23 cellular contexts compared by ENCODE assay signal in genomic region chr5:12399868-12400267, GRCh38.
DNase-seq lines count a peak whose midpoint lies in the region; ATAC-seq and TF ChIP-seq lines count a peak whose summit lies in the region.
"Had no signal": no experiment of that assay in that cellular context is flagged by ENCODE, and none has a peak within 500 bp of the region (broad histone marks: within the 10 kb centered on the region; RNA-seq: fewer than 3 reads in every experiment).

No MANE protein-coding gene starts in this region.

- H3K4me2 ChIP-seq in MM.1S (ENCODE audit: low read depth, low read length) (no peak overlapping the region), GM23248 (ENCODE audit: unreplicated experiment) (no peak overlapping the region)

- 10 to 19% methylated on average over 2 of the region's 2 CpGs for WGBS in GM23248 (ENCODE audit: low coverage in 1 of 2, low lambda C conversion rate in 2 of 2, missing lambda C conversion rate in 2 of 2), 2 experiments

- H3K4me1 ChIP-seq in MM.1S (ENCODE audit: low read length) (peaks cover 8% of the 10 kb centered on the region), RWPE2 (ENCODE audit: insufficient read depth, poor library complexity, severe bottlenecking) (peaks cover 8% of the 10 kb centered on the region), GM23248 (ENCODE audit: insufficient read depth) (no peaks in the 10 kb centered on the region)

- no peaks in the 10 kb centered on the region for H3F3A ChIP-seq in MM.1S (ENCODE audit: insufficient read depth, low read length)
- H3F3A ChIP-seq in GM23248 (ENCODE audit: insufficient read depth) = no peaks in the 10 kb centered on the region

- no peak overlapping the region for H3K4me3 ChIP-seq in MM.1S (ENCODE audit: low read length)
- no peak overlapping the region for H3K4me3 ChIP-seq in RWPE2 (ENCODE audit: severe bottlenecking)
- no peak overlapping the region for H3K4me3 ChIP-seq in epithelial cell of esophagus (ENCODE audit: low read length)
- no peak overlapping the region for H3K4me3 ChIP-seq in GM23248
- H3K4me3 ChIP-seq: MG63 had no signal

- no peak overlapping the region for H3K9ac ChIP-seq in MM.1S (ENCODE audit: low read length)
- no peak overlapping the region for H3K9ac ChIP-seq in GM23248

- H3K27me3 ChIP-seq in MM.1S (replicated peaks; ENCODE audit: insufficient read depth, low read length) (no peaks in the 10 kb centered on the region), RWPE2 (ENCODE audit: insufficient read depth, poor library complexity, severe bottlenecking) (no peaks in the 10 kb centered on the region), GM23248 (replicated peaks; ENCODE audit: insufficient read depth) (no peaks in the 10 kb centered on the region)
- H3K27me3 ChIP-seq: MG63 had no signal

- no peaks in the 10 kb centered on the region for H3K79me2 ChIP-seq in MM.1S (ENCODE audit: low read length)
- H3K79me2 ChIP-seq in GM23248 (ENCODE audit: insufficient read depth) = no peaks in the 10 kb centered on the region

- H3K36me3 ChIP-seq in MM.1S (replicated peaks; ENCODE audit: insufficient read depth, low read length) (no peaks in the 10 kb centered on the region), RWPE2 (ENCODE audit: low read depth) (no peaks in the 10 kb centered on the region), GM23248 (ENCODE audit: low read depth) (no peaks in the 10 kb centered on the region)
- H3K36me3 ChIP-seq: MG63 had no signal

- TF ChIP-seq CTCF in MM.1S (IDR thresholded peaks at IDR 0.05; ENCODE audit: low read length) = no peak
- TF ChIP-seq CTCF in RWPE2 (IDR thresholded peaks at IDR 0.05; ENCODE audit: poor library complexity, severe bottlenecking) = no peak
- TF ChIP-seq CTCF in epithelial cell of esophagus (IDR thresholded peaks at IDR 0.05; ENCODE audit: insufficient read depth, low read depth, low read length, missing control alignments) = no peak

- in situ Hi-C loops in GM23248 (cut with MboI) = no loop called here

- H3K9me3 ChIP-seq in MM.1S (replicated peaks; ENCODE audit: insufficient read depth, low read length) (no peaks in the 10 kb centered on the region), RWPE2 (ENCODE audit: severe bottlenecking) (no peaks in the 10 kb centered on the region), GM23248 (ENCODE audit: low read depth) (no peaks in the 10 kb centered on the region)
- H3K9me3 ChIP-seq: MG63 had no signal

- no peaks in the 10 kb centered on the region for H4K20me1 ChIP-seq in MM.1S (ENCODE audit: insufficient read depth, low read length)
- H4K20me1 ChIP-seq in GM23248 (ENCODE audit: insufficient read depth) = no peaks in the 10 kb centered on the region

- DNase-seq in MM.1S = peak; percentile 86
- DNase-seq in RWPE2 (ENCODE audit: low spot score) = no peak
- DNase-seq in epithelial cell of esophagus (ENCODE audit: low read depth) = peak; percentile 83
- no peak for DNase-seq in GM23248
- no peak for DNase-seq in amygdala (lab: John Stamatoyannopoulos, UW)
- no peak for DNase-seq in NCI-H226
- DNase-seq: Calu3, DMS153, EL, GF-D8, H7, Karpas-422, MG63, NCI-H1092, NCI-H1436, NCI-H2029 treated with DMSO at 0.1 percent for 48 hours, NCI-H345, NCI-H524 treated with DMSO at 0.1 percent for 48 hours, T-cell had no signal

- H3K27ac ChIP-seq in MM.1S (ENCODE audit: low read length) (no peak overlapping the region), RWPE2 (ENCODE audit: poor library complexity, severe bottlenecking) (no peak overlapping the region), GM23248 (no peak overlapping the region)
- H3K27ac ChIP-seq: C4-2B had no signal

- ATAC-seq in HG02678 (IDR thresholded peaks at IDR 0.05; ENCODE audit: unreplicated experiment) (peak; percentile 48), RWPE2 (ENCODE audit: low read depth) (peak; percentile 80), HG02763 (IDR thresholded peaks at IDR 0.05; ENCODE audit: unreplicated experiment) (no peak)
- ATAC-seq: SK-N-SH treated with all-trans-retinoic acid at 6 μM for 48 hours, T-cell had no signal

- H3K9me2 ChIP-seq in MM.1S (replicated peaks; ENCODE audit: insufficient read depth, low read length) = no peaks in the 10 kb centered on the region
- H3K9me2 ChIP-seq in GM23248 (ENCODE audit: insufficient read depth) = no peaks in the 10 kb centered on the region

- H2AFZ ChIP-seq in MM.1S (ENCODE audit: low read length) (no peak overlapping the region), GM23248 (no peak overlapping the region)

Comparison
In these comparisons a context has a peak if more than half of its experiments do, and no peak if none do; other contexts are left out.
1. DNase-seq: peak in MM.1S (single experiment) and epithelial cell of esophagus (single experiment); none in RWPE2 (single experiment), GM23248 (single experiment), amygdala (0 of 56) and NCI-H226 (single experiment).